23 cellular contexts compared by ENCODE assay signal in genomic region chr12:99024191-99024590, GRCh38.
"Had no signal": no experiment of that assay in that cellular context is flagged by ENCODE, and none has a peak within 500 bp of the region (broad histone marks: within the 10 kb centered on the region; RNA-seq: fewer than 3 reads in every experiment).

No MANE protein-coding gene starts in this region.

- H3K36me3 ChIP-seq: Peyer's patch, SJCRH30 had no signal

- H3K27me3 ChIP-seq: Peyer's patch, SJCRH30 had no signal

- DNase-seq: IMR-90, Kasumi-1, KG1, MM.1S, NCI-H1092 treated with DMSO at 0.1 percent for 48 hours, NCI-H1436, NCI-H187, NCI-H2029, NCI-H2081 treated with DMSO at 0.1 percent for 48 hours, NCI-H2171, NCI-H226, NCI-H446, NCI-H510A, NCI-H524 treated with DMSO at 0.1 percent for 48 hours, NCI-H69, NCI-H774, PC-3, Peyer's patch, SHP77 treated with DMSO at 0.1 percent for 48 hours, SJCRH30 had no signal

- H3K27ac ChIP-seq: Peyer's patch, SJCRH30 had no signal

- H3K4me1 ChIP-seq: Peyer's patch, SJCRH30 had no signal

- H3K4me3 ChIP-seq: Peyer's patch, SJCRH30 had no signal

- FAIRE-seq: HepG2 had no signal

- H3K9me3 ChIP-seq: Peyer's patch, SJCRH30 had no signal

- ATAC-seq: HepG2, PC-3, Right ventricle myocardium inferior, SK-N-SH treated with all-trans-retinoic acid at 6 μM for 48 hours had no signal
